8 cellular contexts compared by ENCODE assay signal in the genomic region with DNA sequence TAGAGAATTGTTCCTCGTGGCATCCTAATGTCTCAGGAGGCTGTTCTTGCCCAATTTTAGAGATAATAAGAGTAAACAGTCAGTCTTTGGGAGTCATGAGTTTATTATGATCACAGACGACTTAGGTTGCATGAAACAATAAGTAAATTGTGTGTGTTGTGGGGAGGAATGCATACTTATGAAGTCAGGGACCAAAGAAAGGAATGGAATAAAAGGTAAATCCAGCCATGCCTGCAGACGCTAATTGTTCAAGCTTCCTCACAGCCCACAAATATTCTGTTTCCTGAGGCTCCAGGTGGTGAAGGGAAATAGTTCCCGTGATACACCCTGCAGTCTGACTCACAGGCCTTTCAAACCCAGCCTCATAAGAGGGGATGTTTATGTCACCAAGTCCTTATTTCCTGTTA. TPM values are rescaled to one million over a fixed set of nuclear protein-coding genes. Genes with fewer than 3 reads are reported as not detected.
DNase-seq lines count a peak whose midpoint lies in the region; ATAC-seq and TF ChIP-seq lines count a peak whose summit lies in the region.

No MANE protein-coding gene starts in this region.

- peaks cover 10% of the 10 kb centered on the region for H3K9me3 Mint-ChIP-seq in nephron

- no peak for TF ChIP-seq CTCF in choroid plexus epithelial cell (conservative IDR thresholded peaks at IDR 0.05; ENCODE audit: low read depth, low read length)
- no peak for TF ChIP-seq CTCF in nephron (IDR thresholded peaks at IDR 0.05; ENCODE audit: unreplicated experiment in 3 of 3)

- no peaks in the 10 kb centered on the region for H3K36me3 Mint-ChIP-seq in nephron (ENCODE audit: low read depth)

- DNase-seq in H7 (no peak), NCI-H526 treated with DMSO at 0.1 percent for 48 hours (lab: John Stamatoyannopoulos, UW) (peak; percentile 56), choroid plexus epithelial cell (ENCODE audit: low read depth) (peak; percentile 52)

- ATAC-seq in GM21390 (IDR thresholded peaks at IDR 0.05; ENCODE audit: unreplicated experiment) (no peak), HG02623 (IDR thresholded peaks at IDR 0.05; ENCODE audit: unreplicated experiment) (no peak), esophagus mucosa (no peak), HG03045 (IDR thresholded peaks at IDR 0.05; ENCODE audit: unreplicated experiment) (no peak)

- H3K36me3 ChIP-seq in H7 (replicated peaks; ENCODE audit: control insufficient read depth, insufficient read depth, low read length): no peaks in the 10 kb centered on the region

- H3K27me3 Mint-ChIP-seq in nephron (ENCODE audit: low read depth): peaks cover 23% of the 10 kb centered on the region

- peak overlapping the region in 2 of 3 experiments; percentile 37 to 42 for H3K27ac Mint-ChIP-seq in nephron

- peak overlapping the region; percentile 75 to 87 (median 86) for H3K4me3 Mint-ChIP-seq in nephron

- peaks cover 17% of the 10 kb centered on the region for H3K27me3 ChIP-seq in H7 (ENCODE audit: control insufficient read depth, insufficient read depth, low read length)

- peaks cover 5% of the 10 kb centered on the region for H3K4me1 Mint-ChIP-seq in nephron

- H3K4me3 ChIP-seq in H7 (ENCODE audit: insufficient read depth, low read depth, low read length) (peak overlapping the region; percentile 69), choroid plexus epithelial cell (ENCODE audit: low read depth, low read length) (peak overlapping the region; percentile 67)

RNA-seq across cellular contexts. Expression of a gene that starts 0.9 kb away (rescaled TPM):
- 0.14 and 0.63 TPM in 2 replicates for total RNA-seq in H7 (2014; rRNA removed; shearing (Covaris generic))
- total RNA-seq in esophagus mucosa: 0.16 TPM

RNA-seq across cellular contexts. Expression of a gene that starts 44.5 kb away (rescaled TPM):
- 0.52 TPM in 1 of 2 replicates, not detected in the other for total RNA-seq in H7 (2014; rRNA removed; shearing (Covaris generic))
- not detected for total RNA-seq in esophagus mucosa

RNA-seq across cellular contexts. Expression of a gene that starts 49.4 kb away (rescaled TPM):
- total RNA-seq in H7 (2014; rRNA removed; shearing (Covaris generic)): 3.0 and 7.9 TPM in 2 replicates
- 1.8 TPM for total RNA-seq in esophagus mucosa
